1 cellular context compared by ENCODE assay signal in genomic region chr1:154329551-154330131, GRCh38.
TF ChIP-seq lines count a peak whose summit lies in the region.

No MANE protein-coding gene starts in this region.

TF ChIP-seq in GM23338, 12 proteins besides CTCF, POLR2A, EP300 and RAD21 (continued from another document):
- no peak for TF ChIP-seq REST (IDR thresholded peaks at IDR 0.05; ENCODE audit: unreplicated experiment)
